In the genomic region with DNA sequence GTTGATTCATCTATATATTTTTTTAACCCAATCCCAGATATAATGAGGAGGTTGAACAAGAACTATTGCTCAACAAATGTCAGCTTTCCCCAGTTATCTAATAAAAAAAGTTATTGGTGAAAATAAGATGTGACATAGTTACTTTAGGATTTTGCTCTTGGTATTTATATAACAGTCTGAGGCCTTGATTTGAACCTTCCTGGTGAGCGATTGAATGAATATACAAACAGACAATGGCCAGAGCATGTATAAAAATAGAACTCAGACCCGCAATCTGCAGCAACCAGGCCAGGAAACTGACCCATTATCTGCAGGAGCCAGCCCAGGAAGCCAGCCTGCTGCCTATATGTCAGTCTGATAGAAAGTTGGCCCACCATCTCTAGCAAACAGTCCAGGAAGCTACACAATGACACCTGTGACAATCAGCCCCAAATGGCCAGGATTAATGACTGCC, we compare ENCODE assay signal across 18 cellular contexts.
DNase-seq lines count a peak whose midpoint lies in the region; ATAC-seq, FAIRE-seq and TF ChIP-seq lines count a peak whose summit lies in the region.
"Had no signal": no experiment of that assay in that cellular context is flagged by ENCODE, and none has a peak within 500 bp of the region (broad histone marks: within the 10 kb centered on the region; RNA-seq: fewer than 3 reads in every experiment).

No MANE protein-coding gene starts in this region.

- H2AFZ ChIP-seq in PC-3 (ENCODE audit: low read length) (no peak overlapping the region), endothelial cell of umbilical vein (ENCODE audit: low read depth, low read length) (no peak overlapping the region)

- H3K9me1 ChIP-seq in endothelial cell of umbilical vein (replicated peaks; ENCODE audit: control insufficient read depth, extremely low read depth, insufficient read depth, low read length): no peaks in the 10 kb centered on the region

- BruUV-seq in PC-3 (replicated peaks; lab: Mats Ljungman, UMichigan): no TSS peak
- no TSS peak for BruUV-seq in endothelial cell of umbilical vein (replicated peaks; lab: Mats Ljungman, UMichigan)

- no peaks in the 10 kb centered on the region for H3K36me3 ChIP-seq in PC-3 (ENCODE audit: low read depth, low read length)
- H3K36me3 ChIP-seq in endothelial cell of umbilical vein (ENCODE audit: control insufficient read depth in 2 of 2, extremely low read depth in 1 of 2, insufficient read depth in 2 of 2, low read length in 2 of 2): no peaks in the 10 kb centered on the region
- H3K36me3 ChIP-seq in spleen: no peaks in the 10 kb centered on the region
- H3K36me3 ChIP-seq: adrenal gland, colonic mucosa, tibial artery had no signal

- H3F3A ChIP-seq in PC-3 (ENCODE audit: low read length, unreplicated experiment): no peaks in the 10 kb centered on the region

- TF ChIP-seq CTCF in PC-3 (conservative IDR thresholded peaks at IDR 0.05; ENCODE audit: low read depth, low read length): no peak
- TF ChIP-seq CTCF in endothelial cell of umbilical vein (IDR thresholded peaks at IDR 0.05; ENCODE audit: extremely low read depth in 1 of 2, insufficient read depth in 1 of 2, low read depth in 1 of 2, low read length in 2 of 2): no peak
- no peak for TF ChIP-seq CTCF in spleen (IDR thresholded peaks at IDR 0.05 in 8 of 11, conservative IDR thresholded peaks at IDR 0.05 in 3 of 11)

- H4K20me1 ChIP-seq in PC-3 (ENCODE audit: low read length): no peaks in the 10 kb centered on the region
- H4K20me1 ChIP-seq in endothelial cell of umbilical vein (replicated peaks; ENCODE audit: control insufficient read depth, extremely low read depth, insufficient read depth, low read length): no peaks in the 10 kb centered on the region

- WGBS in spleen, 5 donors: 65 to 88% (median 70%) methylated on average over 2 of the region's 2 CpGs

- H3K4me2 ChIP-seq in PC-3 (ENCODE audit: low read length): peak overlapping the region; percentile 52; the same call in 1 of the 2 replicates
- H3K4me2 ChIP-seq in endothelial cell of umbilical vein (ENCODE audit: insufficient read depth, low read length): no peak overlapping the region

- H3K9me3 ChIP-seq in PC-3 (ENCODE audit: low read length) (no peaks in the 10 kb centered on the region), endothelial cell of umbilical vein (replicated peaks; ENCODE audit: control insufficient read depth, insufficient read depth, low read length) (no peaks in the 10 kb centered on the region), spleen (no peaks in the 10 kb centered on the region)
- H3K9me3 ChIP-seq: adrenal gland, colonic mucosa, tibial artery had no signal

- no peak for ATAC-seq in PC-3
- ATAC-seq: activated CD8-positive, alpha-beta T cell treated with anti-CD3 and anti-CD28 coated beads, Interleukin-2, amount 10 ng/mL, durations not matched to agents 7 days and 5 days; HCT116; WTC11 had no signal

- dilution Hi-C loops in endothelial cell of umbilical vein (cut with MboI; ENCODE audit: extremely low pct_ligation_motif_present, low sequenced_read_pairs): no loop called here

- no peaks in the 10 kb centered on the region for H3K79me2 ChIP-seq in PC-3 (ENCODE audit: low read length)
- H3K79me2 ChIP-seq in endothelial cell of umbilical vein (ENCODE audit: control insufficient read depth, insufficient read depth, low read length): no peaks in the 10 kb centered on the region

- intact Hi-C loops in PC-3 (cut with micrococcal nuclease): loop anchor here (10.0 kb wide), 1 partner anchor 68 kb away; no protein-coding TSS in a partner anchor
- intact Hi-C loops in endothelial cell of umbilical vein (cut with micrococcal nuclease): no loop called here
- intact Hi-C loops in spleen (cut with DNase I; ENCODE audit: low total_unique reads): no loop called here

- POLR2A ChIA-PET in PC-3 (lab: Charles Lee; ENCODE audit: unreplicated experiment): no interaction called here
- POLR2A ChIA-PET in endothelial cell of umbilical vein (lab: Charles Lee): interaction anchor here (0.6 kb wide), 1 partner anchor 459 kb away, joined by 6 read pairs; no protein-coding TSS in a partner anchor

- DNase-seq in EL (peak; percentile 35), PC-3 (no peak), endothelial cell of umbilical vein (ENCODE audit: low read depth, low spot score) (peak; percentile 64), putamen (ENCODE audit: low spot score) (peak; percentile 24), NCI-H82 (lab: John Stamatoyannopoulos, UW) (no peak), spleen (no peak), GF-D8 (lab: John Stamatoyannopoulos, UW) (no peak)
- DNase-seq: activated CD8-positive, alpha-beta T cell treated with anti-CD3 and anti-CD28 coated beads, Interleukin-2, amount 10 ng/mL, durations not matched to agents 7 days and 5 days; colonic mucosa; kidney; NCI-H2107; small intestine; tibial artery had no signal

- H3K4me3 ChIP-seq in PC-3 (ENCODE audit: low read length) (no peak overlapping the region), endothelial cell of umbilical vein (replicated peaks in 1 of 3; ENCODE audit: insufficient read depth in 1 of 3, low read depth in 1 of 3, low read length in 3 of 3) (no peak overlapping the region), spleen (no peak overlapping the region)
- H3K4me3 ChIP-seq: adrenal gland, colonic mucosa, tibial artery had no signal

- FAIRE-seq in endothelial cell of umbilical vein (lab: Jason Lieb, UNC): peak; percentile 76
- FAIRE-seq: kidney, RCC 7860, small intestine had no signal

- H3K9me2 ChIP-seq in PC-3 (replicated peaks; ENCODE audit: low read length): no peaks in the 10 kb centered on the region

- CTCF ChIA-PET in PC-3 (lab: Charles Lee) (interaction anchor here (0.6 kb wide), 1 partner anchor 69 kb away, joined by 3 read pairs; no protein-coding TSS in a partner anchor), endothelial cell of umbilical vein (lab: Charles Lee) (interaction anchor here (0.9 to 6.0 kb wide), 5 partner anchors 9 to 174 kb away, joined by 3 to 66 read pairs (median 3); no protein-coding TSS in a partner anchor)

- TF ChIP-seq POLR2A in endothelial cell of umbilical vein (IDR thresholded peaks at IDR 0.05; ENCODE audit: low read depth, low read length) (no peak), spleen (IDR thresholded peaks at IDR 0.05) (no peak)

- H3K4me1 ChIP-seq in PC-3 (ENCODE audit: insufficient read depth, low read length): peaks cover 13% of the 10 kb centered on the region
- H3K4me1 ChIP-seq in endothelial cell of umbilical vein (ENCODE audit: control insufficient read depth, extremely low read depth, insufficient read depth, low read length): peaks cover 6% of the 10 kb centered on the region
- H3K4me1 ChIP-seq in spleen: peaks cover 3 to 18% (median 9%) of the 10 kb centered on the region in 6 donors
- H3K4me1 ChIP-seq: colonic mucosa had no signal

- H3K27ac ChIP-seq in PC-3 (ENCODE audit: low read length) (peak overlapping the region; percentile 28; the same call in 1 of the 2 replicates), endothelial cell of umbilical vein (ENCODE audit: insufficient read depth, low read depth, low read length) (peak overlapping the region; percentile 19), spleen (no peak overlapping the region)
- H3K27ac ChIP-seq: C4-2B, colonic mucosa, tibial artery had no signal

- H3K9ac ChIP-seq in PC-3 (ENCODE audit: low read length) (no peak overlapping the region), endothelial cell of umbilical vein (replicated peaks; ENCODE audit: extremely low read depth, insufficient read depth, low read length) (no peak overlapping the region)

- H3K27me3 ChIP-seq in PC-3 (ENCODE audit: low read length) (0 out of 2 replicates have a peak, but pooled peaks cover 6% of the 10 kb centered on the region), endothelial cell of umbilical vein (ENCODE audit: control insufficient read depth in 2 of 2, insufficient read depth in 2 of 2, low read length in 2 of 2) (peaks cover 2 to 4% of the 10 kb centered on the region in 2 experiments), spleen (replicated peaks in 1 of 7) (peaks cover 0 to 11% (median 3%) of the 10 kb centered on the region in 7 donors)
- H3K27me3 ChIP-seq: adrenal gland, colonic mucosa had no signal

TF ChIP-seq in endothelial cell of umbilical vein, 7 proteins besides CTCF, POLR2A, EP300 and RAD21:
- TF ChIP-seq GATA2 (IDR thresholded peaks at IDR 0.05; ENCODE audit: insufficient read depth, insufficient read length, low read depth, low read length): peak; percentile 49
- TF ChIP-seq FOS (IDR thresholded peaks at IDR 0.05; ENCODE audit: borderline replicate concordance, insufficient read depth, low read length): no peak
- TF ChIP-seq JUN (IDR thresholded peaks at IDR 0.05; ENCODE audit: borderline replicate concordance, insufficient read depth, insufficient read length, low read depth): no peak
- TF ChIP-seq EZH2 (IDR thresholded peaks at IDR 0.05; ENCODE audit: borderline replicate concordance, low read depth, low read length, severe bottlenecking): no peak
- no peak for TF ChIP-seq MYC (IDR thresholded peaks at IDR 0.05; ENCODE audit: low read depth, low read length)
- TF ChIP-seq, protein P1, sequence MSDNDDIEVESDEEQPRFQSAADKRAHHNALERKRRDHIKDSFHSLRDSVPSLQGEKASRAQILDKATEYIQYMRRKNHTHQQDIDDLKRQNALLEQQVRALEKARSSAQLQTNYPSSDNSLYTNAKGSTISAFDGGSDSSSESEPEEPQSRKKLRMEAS (IDR thresholded peaks at IDR 0.05; ENCODE audit: insufficient read depth, insufficient read length): no peak
- TF ChIP-seq POLR2AphosphoS5 (IDR thresholded peaks at IDR 0.05; ENCODE audit: insufficient read depth, low read depth, low read length): no peak

Comparison
In these comparisons a context has a peak if more than half of its experiments do, and no peak if none do; other contexts are left out.
1. DNase-seq: peak in EL (single experiment), endothelial cell of umbilical vein (single experiment) and putamen (single experiment); none in PC-3 (single experiment), NCI-H82 (single experiment), spleen (single experiment) and GF-D8 (single experiment).
2. H3K27ac ChIP-seq: peak in PC-3 (single experiment) and endothelial cell of umbilical vein (single experiment); none in spleen (0 of 8).